In the genomic region with DNA sequence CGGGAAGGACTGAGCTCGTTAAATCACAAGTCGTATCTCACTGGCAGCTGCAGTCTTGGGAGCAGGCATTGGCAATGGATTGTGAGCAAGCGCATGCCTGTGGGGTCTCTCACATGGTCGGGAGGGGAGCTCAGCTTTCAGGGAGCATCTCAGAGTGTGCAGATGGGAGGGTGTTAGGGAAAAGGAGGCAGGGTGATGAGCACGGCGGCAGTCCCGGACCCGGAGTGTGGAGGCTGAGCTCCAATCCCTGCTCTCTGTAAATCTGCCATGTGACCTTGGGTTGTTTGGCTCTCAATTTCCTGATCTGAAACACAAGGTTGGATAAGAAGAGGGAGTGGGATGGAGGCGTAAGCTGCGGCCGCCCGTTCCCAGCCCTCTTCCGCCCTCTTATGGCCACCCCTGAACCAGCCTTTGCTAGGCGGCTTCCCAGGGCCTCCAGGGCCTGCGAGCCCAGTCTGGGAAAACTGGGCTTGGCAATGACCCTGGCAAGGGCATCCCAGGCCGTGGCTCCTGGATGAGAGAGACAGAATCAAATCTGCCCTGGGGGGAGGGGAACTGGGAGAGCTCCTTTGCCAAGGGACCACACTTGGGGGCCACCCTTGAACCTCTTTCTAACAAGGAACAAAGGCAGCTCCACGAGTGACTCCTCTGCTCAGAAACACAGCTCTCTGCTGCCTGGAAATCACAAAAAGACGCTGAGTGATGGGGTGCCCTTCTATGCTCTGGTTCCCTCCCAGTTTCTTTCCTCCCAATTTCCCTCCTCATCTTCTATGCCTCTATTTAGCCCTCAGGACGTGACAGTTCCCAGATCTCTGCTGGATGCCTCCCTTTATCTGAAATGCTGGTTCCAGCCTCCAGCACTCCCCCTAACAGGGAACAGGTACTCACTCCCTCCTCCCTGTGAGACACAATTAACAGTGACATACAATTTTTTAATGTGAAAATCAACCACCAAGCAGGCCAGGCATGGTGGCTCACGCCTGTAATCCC, we compare ENCODE assay signal across 8 cellular contexts. TPM values are rescaled to one million over a fixed set of nuclear protein-coding genes. Genes with fewer than 3 reads are reported as not detected.
DNase-seq lines count a peak whose midpoint lies in the region; ATAC-seq, FAIRE-seq and TF ChIP-seq lines count a peak whose summit lies in the region.

No MANE protein-coding gene starts in this region.

- DNase-seq in EL = peak; percentile 85
- peak; percentile 69 for DNase-seq in KBM-7
- DNase-seq in SJCRH30 = peak; percentile 77 to 92
- DNase-seq in lung (ENCODE audit: low spot score) = peak; percentile 63
- no peak for DNase-seq in NK-92 (lab: John Stamatoyannopoulos, UW; ENCODE audit: unreplicated experiment)

- no peaks in the 10 kb centered on the region; the same call in 1 of the 2 replicates for H3K27me3 ChIP-seq in SJCRH30
- H3K27me3 ChIP-seq in lung (ENCODE audit: control insufficient read depth, insufficient read depth) = no peaks in the 10 kb centered on the region
- H3K27me3 ChIP-seq in subcutaneous abdominal adipose tissue (ENCODE audit: control insufficient read depth in 5 of 5, insufficient read depth in 4 of 5, low read length in 5 of 5) = peaks cover 0 to 6% (median 3%) of the 10 kb centered on the region in 5 donors

- H3K4me1 ChIP-seq in SJCRH30 = no peaks in the 10 kb centered on the region
- peaks cover 0 to 9% of the 10 kb centered on the region in 2 donors for H3K4me1 ChIP-seq in lung (ENCODE audit: control insufficient read depth in 2 of 2, insufficient read depth in 2 of 2, low read length in 2 of 2)
- H3K4me1 ChIP-seq in subcutaneous abdominal adipose tissue (ENCODE audit: control insufficient read depth in 5 of 5, insufficient read depth in 5 of 5, low read length in 5 of 5) = peaks cover 8 to 32% (median 28%) of the 10 kb centered on the region in 5 donors

- no peaks in the 10 kb centered on the region for H3K9me3 ChIP-seq in SJCRH30 (replicated peaks)
- H3K9me3 ChIP-seq in lung (ENCODE audit: control insufficient read depth in 2 of 2, insufficient read depth in 1 of 2, low read length in 1 of 2) = no peaks in the 10 kb centered on the region
- H3K9me3 ChIP-seq in subcutaneous abdominal adipose tissue (ENCODE audit: control insufficient read depth in 5 of 5, low read length in 5 of 5) = no peaks in the 10 kb centered on the region

- FAIRE-seq in endometrium (lab: Jason Lieb, UNC) = peak; percentile 15

- ATAC-seq in lung (ENCODE audit: insufficient read depth, low FRiP score) (peak; percentile 87), GM21515 (IDR thresholded peaks at IDR 0.05; ENCODE audit: unreplicated experiment) (no peak)

- H3K4me3 ChIP-seq in SJCRH30 (peak overlapping the region; percentile 45), lung (no peak overlapping the region), subcutaneous abdominal adipose tissue (ENCODE audit: low read depth in 1 of 5, low read length in 5 of 5) (peak overlapping the region in 3 of 5 donors; percentile 26 to 57 (median 27))

- 22 to 25% methylated on average over 20 to 21 of the region's 21 CpGs for WGBS in lung, 2 donors

- in situ Hi-C loops in KBM-7 (cut with MboI; ENCODE audit: low pct_unique_long_range_greater_than_20kb, low sequenced_read_pairs) = no loop called here

- no peaks in the 10 kb centered on the region for H3K36me3 ChIP-seq in SJCRH30
- no peaks in the 10 kb centered on the region for H3K36me3 ChIP-seq in lung (ENCODE audit: control insufficient read depth in 2 of 2, insufficient read depth in 2 of 2, low read length in 2 of 2)
- H3K36me3 ChIP-seq in subcutaneous abdominal adipose tissue (ENCODE audit: control insufficient read depth in 5 of 5, insufficient read depth in 5 of 5, low read length in 5 of 5) = no peaks in the 10 kb centered on the region

- H3K9ac ChIP-seq in subcutaneous abdominal adipose tissue (ENCODE audit: low read length in 5 of 5) = peak overlapping the region in 1 of 5 donors; percentile 56

- H3K27ac ChIP-seq in SJCRH30 = no peak overlapping the region
- no peak overlapping the region for H3K27ac ChIP-seq in lung (ENCODE audit: low read depth in 1 of 2, low read length in 1 of 2)
- no peak overlapping the region for H3K27ac ChIP-seq in subcutaneous abdominal adipose tissue (ENCODE audit: low read depth, low read length)

- peak; percentile 84 for TF ChIP-seq CTCF in lung (IDR thresholded peaks at IDR 0.05; ENCODE audit: control extremely low read depth, extremely low read depth)

RNA-seq across cellular contexts. Expression of gene LOXL4, which starts 41.7 kb away (rescaled TPM):
- total RNA-seq in SJCRH30 (2014; rRNA removed; shearing (Covaris generic)) = 8.1 and 8.7 TPM in 2 replicates
- 1 to 10 TPM; 3.2 to 3.3 TPM for total RNA-seq in lung
- polyA plus RNA-seq in lung = 1 to 10 TPM; 1.6 to 2.0 TPM
